Comparison of ENCODE assay signal across 1 cellular context in the genomic region with DNA sequence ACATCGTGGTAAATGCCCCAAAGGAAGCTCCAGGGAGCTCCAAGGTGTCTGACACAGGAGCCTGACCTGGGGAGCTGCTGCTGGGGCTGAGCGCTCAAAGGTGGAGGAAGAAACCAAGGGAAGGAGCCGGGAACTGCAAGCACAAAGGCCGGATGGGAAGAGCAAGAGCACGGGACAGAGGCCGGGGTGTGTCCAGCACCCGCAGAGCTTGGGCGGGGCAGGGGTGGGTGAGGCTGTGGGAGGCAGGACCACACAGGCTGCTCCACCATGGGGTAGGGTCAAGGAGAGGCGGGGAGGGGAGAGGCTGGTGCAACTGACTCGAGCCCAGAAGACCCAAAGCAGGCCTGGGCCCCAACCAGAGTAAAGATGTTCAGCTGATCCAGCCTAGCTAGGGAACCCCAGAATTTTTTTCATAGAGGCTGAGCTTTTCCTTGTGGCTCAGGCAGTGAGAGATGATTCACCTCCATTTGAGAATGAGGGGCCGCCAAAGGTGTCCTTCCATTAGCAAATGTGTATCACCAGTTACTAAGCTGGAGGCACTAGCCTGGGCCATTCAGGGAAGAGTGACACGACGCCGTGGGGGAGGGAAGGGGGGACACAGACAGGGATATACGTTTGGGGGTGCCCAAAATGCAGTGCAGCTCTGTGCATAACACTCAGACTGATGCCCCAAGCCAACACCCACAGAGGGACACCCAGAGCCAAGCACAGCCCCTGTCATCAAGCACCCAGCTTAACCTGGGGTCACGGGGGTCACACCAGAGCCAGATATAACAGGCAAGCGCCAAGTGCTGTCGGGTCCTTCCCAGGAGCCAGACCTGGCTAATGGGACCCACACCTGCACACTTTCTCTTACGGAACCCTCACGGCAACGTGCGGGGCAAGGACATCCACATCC.
TF ChIP-seq lines count a peak whose summit lies in the region.

No MANE protein-coding gene starts in this region.

TF ChIP-seq in H1, 55 proteins besides CTCF, POLR2A, EP300 and RAD21 (continued from another document):
- no peak for TF ChIP-seq FOSL1 (IDR thresholded peaks at IDR 0.05; ENCODE audit: insufficient read depth, low read depth, low read length)
- TF ChIP-seq SIRT6 (IDR thresholded peaks at IDR 0.05; ENCODE audit: low read length), result no peak
- TF ChIP-seq MAFK (IDR thresholded peaks at IDR 0.05; ENCODE audit: low read depth, low read length), result no peak
- TF ChIP-seq CHD1 (IDR thresholded peaks at IDR 0.05; ENCODE audit: low read depth, low read length), result no peak
- no peak for TF ChIP-seq CTBP2 (IDR thresholded peaks at IDR 0.05; ENCODE audit: borderline replicate concordance, insufficient read depth, insufficient read length, low read length)
- TF ChIP-seq SIX5 (IDR thresholded peaks at IDR 0.05; ENCODE audit: low read depth, low read length), result no peak
